ENCODE assay signal across 17 cellular contexts in the genomic region with DNA sequence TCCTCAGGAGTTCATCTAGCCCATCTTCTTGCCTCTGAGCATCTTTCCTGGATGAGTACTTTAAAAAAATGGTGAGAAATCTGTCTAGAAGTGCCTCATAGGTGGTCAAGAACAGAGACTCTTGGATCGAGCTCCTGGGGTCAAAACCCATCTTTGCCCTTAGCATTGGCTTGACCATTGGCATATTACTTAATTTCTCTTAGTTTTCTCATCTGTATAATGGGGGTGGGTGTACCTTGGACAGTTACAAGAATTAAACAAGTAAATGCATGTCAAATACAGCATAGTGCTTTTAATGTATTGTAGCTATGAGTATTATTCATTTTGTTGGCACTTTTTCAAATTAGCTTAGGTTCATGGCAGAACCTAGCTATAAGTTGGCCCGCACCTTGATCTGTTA. TPM values are rescaled to one million over a fixed set of nuclear protein-coding genes. Genes with fewer than 3 reads are reported as not detected.
"Had no signal": no experiment of that assay in that cellular context is flagged by ENCODE, and none has a peak within 500 bp of the region (broad histone marks: within the 10 kb centered on the region; RNA-seq: fewer than 3 reads in every experiment).

No MANE protein-coding gene starts in this region.

- DNase-seq: activated CD4-positive, alpha-beta T cell treated with anti-CD3 and anti-CD28 coated beads, Interleukin-2, amount 50 U/mL, for 4 hours; activated CD4-positive, CD25-positive, alpha-beta regulatory T cell treated with anti-CD3 and anti-CD28 coated beads, Interleukin-2, amount 50 U/mL, for 72 hours; activated naive CD4-positive, alpha-beta T cell treated with anti-CD3 and anti-CD28 coated beads for 36 hours; brain microvascular endothelial cell; effector memory CD4-positive, alpha-beta T cell; foreskin keratinocyte; glutamatergic neuron; mesendoderm; nephron progenitor cell; right cardiac atrium; stimulated activated CD4-positive, alpha-beta T cell treated with anti-CD3 and anti-CD28 coated beads, Interleukin-4, amount 100 ng/mL, for 24 hours; upper lobe of right lung had no signal

- H3K4me3 ChIP-seq: SK-N-MC, skin epidermis, thoracic aorta, upper lobe of right lung had no signal

- H3K4me1 ChIP-seq: foreskin keratinocyte had no signal

- H3K9me3 ChIP-seq: thoracic aorta, upper lobe of right lung had no signal

- H3K4me3 Mint-ChIP-seq: activated naive CD4-positive, alpha-beta T cell treated with anti-CD3 and anti-CD28 coated beads for 36 hours; dendritic cell treated with granulocyte-macrophage colony-stimulating factor and Interleukin-4, amounts not matched to agents 40 ng/mL and 50 ng/mL, for 4 days; nephron progenitor cell had no signal

- ATAC-seq: foreskin keratinocyte, right cardiac atrium had no signal

- H3K27ac Mint-ChIP-seq: activated naive CD4-positive, alpha-beta T cell treated with anti-CD3 and anti-CD28 coated beads for 36 hours; dendritic cell treated with granulocyte-macrophage colony-stimulating factor and Interleukin-4, amounts not matched to agents 40 ng/mL and 50 ng/mL, for 4 days; nephron progenitor cell; progenitor cell of endocrine pancreas had no signal

- H3K9me3 Mint-ChIP-seq: activated naive CD4-positive, alpha-beta T cell treated with anti-CD3 and anti-CD28 coated beads for 36 hours; dendritic cell treated with granulocyte-macrophage colony-stimulating factor and Interleukin-4, amounts not matched to agents 40 ng/mL and 50 ng/mL, for 4 days; nephron progenitor cell had no signal

- H3K27ac ChIP-seq: brain microvascular endothelial cell, foreskin keratinocyte, SK-N-MC, thoracic aorta, upper lobe of right lung had no signal

- H3K36me3 ChIP-seq: brain microvascular endothelial cell, thoracic aorta, upper lobe of right lung had no signal

- H3K27me3 ChIP-seq: brain microvascular endothelial cell, upper lobe of right lung had no signal

RNA-seq across cellular contexts. Expression of a gene that starts 36.8 kb away (rescaled TPM):
- total RNA-seq: foreskin keratinocyte, progenitor cell of endocrine pancreas had no signal
